Comparison of ENCODE assay signal across 8 cellular contexts in genomic region chr11:67758009-67758408, GRCh38.
A peak's percentile ranks its signal among the peaks of the same experiment; 100 is the strongest.
DNase-seq lines count a peak whose midpoint lies in the region; ATAC-seq, FAIRE-seq and TF ChIP-seq lines count a peak whose summit lies in the region.
"Not testable (repeated sequence)": the region's sequence is repeated elsewhere in the genome, so short reads cannot be mapped to it uniquely, and the experiment has no call there.

No MANE protein-coding gene starts in this region.

- TF ChIP-seq CTCF in WTC11 (IDR thresholded peaks at IDR 0.05); nephron (IDR thresholded peaks at IDR 0.05; ENCODE audit: unreplicated experiment in 3 of 3): not testable (repeated sequence)

- H3K9me3 ChIP-seq in iPS-20b (ENCODE audit: insufficient read depth, low read depth, low read length); small intestine (ENCODE audit: control insufficient read depth, low read depth): not testable (repeated sequence)

- not testable (repeated sequence) for H3K9ac ChIP-seq in iPS-20b (ENCODE audit: low read depth, low read length)

- CTCF ChIA-PET in WTC11 (lab: Charles Lee) = not testable (repeated sequence)

- not testable (repeated sequence) for H3K27me3 ChIP-seq in iPS-20b (ENCODE audit: insufficient read depth, low read length); small intestine (ENCODE audit: control insufficient read depth in 2 of 2, insufficient read depth in 2 of 2, low read length in 2 of 2)

- not testable (repeated sequence) for H3K4me3 Mint-ChIP-seq in WTC11
- peak overlapping the region in 2 of 3 experiments; percentile 36 to 41 for H3K4me3 Mint-ChIP-seq in nephron

- peak; percentile 43 for DNase-seq in DMS79 treated with DMSO at 0.1 percent for 48 hours (lab: John Stamatoyannopoulos, UW)
- peak; percentile 55 for DNase-seq in MV-4-11 (lab: John Stamatoyannopoulos, UW)
- DNase-seq in NCI-H524 (lab: John Stamatoyannopoulos, UW) = peak; percentile 18 to 70
- DNase-seq in OCI-M1 (lab: John Stamatoyannopoulos, UW) = peak; percentile 54
- DNase-seq in WTC11 (ENCODE audit: low spot score) = not testable (repeated sequence)
- peak; percentile 28 for DNase-seq in small intestine

- FAIRE-seq in small intestine (lab: Jason Lieb, UNC) = not testable (repeated sequence)

- H3K27ac ChIP-seq in iPS-20b (ENCODE audit: low read length); small intestine (ENCODE audit: low read depth in 1 of 2, low read length in 1 of 2): not testable (repeated sequence)

- not testable (repeated sequence) for H3K36me3 ChIP-seq in iPS-20b (ENCODE audit: insufficient read depth, low read depth, low read length); small intestine (ENCODE audit: control insufficient read depth in 2 of 2, insufficient read depth in 2 of 2, low read length in 2 of 2)

- POLR2A ChIA-PET in WTC11 (lab: Charles Lee) = not testable (repeated sequence)

- peaks cover 15% of the 10 kb centered on the region for H3K36me3 Mint-ChIP-seq in WTC11
- not testable (repeated sequence) for H3K36me3 Mint-ChIP-seq in nephron (ENCODE audit: low read depth)

- peaks cover 14% of the 10 kb centered on the region; the same call in 1 of the 2 replicates for H3K4me1 ChIP-seq in iPS-20b (ENCODE audit: insufficient read depth, low read length)
- H3K4me1 ChIP-seq in small intestine (ENCODE audit: control insufficient read depth in 2 of 2, insufficient read depth in 1 of 2, low read depth in 1 of 2, low read length in 1 of 2) = not testable (repeated sequence)

- ATAC-seq in WTC11 = not testable (repeated sequence)

- peak overlapping the region; percentile 49; the same call in 1 of the 2 replicates for H3K4me3 ChIP-seq in iPS-20b (ENCODE audit: low read length)
- not testable (repeated sequence) for H3K4me3 ChIP-seq in small intestine (ENCODE audit: low read depth in 1 of 2, low read length in 2 of 2)

- 21 to 36% (median 31%) methylated on average over 5 of the region's 5 CpGs for WGBS in small intestine, 3 donors

- H3K27ac Mint-ChIP-seq in WTC11 = not testable (repeated sequence)
- peak overlapping the region; percentile 86 to 96 (median 89) for H3K27ac Mint-ChIP-seq in nephron

- peaks cover 16% of the 10 kb centered on the region for H3K9me3 Mint-ChIP-seq in WTC11
- H3K9me3 Mint-ChIP-seq in nephron = not testable (repeated sequence)

- H3K4me1 Mint-ChIP-seq in WTC11 = peaks cover 40% of the 10 kb centered on the region
- H3K4me1 Mint-ChIP-seq in nephron = peaks cover 53% of the 10 kb centered on the region

- H3K27me3 Mint-ChIP-seq in WTC11 (ENCODE audit: low read depth) (peaks cover 20% of the 10 kb centered on the region), nephron (ENCODE audit: low read depth) (peaks cover 14% of the 10 kb centered on the region)

TF ChIP-seq in WTC11, 78 proteins besides CTCF, POLR2A, EP300 and RAD21:
- TF ChIP-seq USF2 (CRISPR knock-in tag; IDR thresholded peaks at IDR 0.05) = peak; percentile 14; the same call in 1 of the 2 replicates
